Comparison of ENCODE assay signal across 13 cellular contexts in the genomic region with DNA sequence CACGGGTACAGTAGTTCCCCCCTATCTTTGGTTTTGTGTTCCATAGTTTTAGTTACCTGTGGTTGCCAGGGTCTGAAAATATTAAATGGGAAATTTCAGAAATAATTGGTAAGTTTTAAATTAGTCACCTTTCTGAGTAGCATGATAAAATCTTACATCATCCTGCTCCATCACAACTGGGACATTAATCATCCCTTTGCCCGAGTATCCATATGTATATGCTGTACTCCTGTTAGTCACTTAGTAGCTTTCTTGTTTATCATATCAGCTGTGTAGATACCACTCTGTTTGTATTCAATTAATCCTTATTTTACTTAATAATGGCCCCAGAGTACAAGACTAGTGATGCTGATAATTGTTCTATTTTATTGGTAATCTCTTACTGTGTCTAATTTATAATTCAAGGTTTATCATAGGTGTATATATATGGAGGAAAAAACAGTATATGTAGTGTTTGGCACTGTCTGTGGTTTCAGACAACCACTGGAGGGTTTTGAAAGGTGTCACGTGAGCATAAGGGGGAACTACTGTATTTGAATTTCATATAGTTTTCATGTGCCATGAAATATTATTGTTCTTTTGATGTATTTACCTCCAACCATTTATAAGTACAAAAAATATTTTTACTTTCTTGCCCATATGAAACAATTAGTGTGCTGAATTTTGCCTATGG. TPM values are rescaled to one million over a fixed set of nuclear protein-coding genes. Genes with fewer than 3 reads are reported as not detected.
DNase-seq lines count a peak whose midpoint lies in the region; ATAC-seq and TF ChIP-seq lines count a peak whose summit lies in the region.
"Had no signal": no experiment of that assay in that cellular context is flagged by ENCODE, and none has a peak within 500 bp of the region (broad histone marks: within the 10 kb centered on the region; RNA-seq: fewer than 3 reads in every experiment).

No MANE protein-coding gene starts in this region.

- H3K27ac ChIP-seq in brain microvascular endothelial cell, result peak overlapping the region; percentile 51
- H3K27ac ChIP-seq: 22Rv1, gastroesophageal sphincter, spleen, WERI-Rb-1 had no signal

- peaks cover 28 to 36% of the 10 kb centered on the region in 2 donors for H3K4me1 Mint-ChIP-seq in natural killer cell

- TF ChIP-seq CTCF in brain microvascular endothelial cell (IDR thresholded peaks at IDR 0.05; ENCODE audit: low read depth, low read length, missing control alignments), result no peak
- TF ChIP-seq CTCF in natural killer cell (IDR thresholded peaks at IDR 0.05), result no peak

- H3K36me3 Mint-ChIP-seq in natural killer cell, result no peaks in the 10 kb centered on the region

- no peak overlapping the region for H3K4me3 Mint-ChIP-seq in natural killer cell
- H3K4me3 Mint-ChIP-seq: stimulated activated memory B cell treated with anti-CD40 and anti-IgM and Interleukin-4, amounts not matched to agents 10 μg/mL and 1 μg/mL and 100 μg/mL, for 72 hours had no signal

- intact Hi-C loops in natural killer cell (cut with micrococcal nuclease), result no loop called here

- in situ Hi-C loops in brain microvascular endothelial cell (cut with HindIII; ENCODE audit: low pct_ligation_motif_present, low sequenced_read_pairs), result no loop called here

- no peaks in the 10 kb centered on the region for H3K27me3 Mint-ChIP-seq in natural killer cell (ENCODE audit: low read depth in 2 of 2)
- H3K27me3 Mint-ChIP-seq: stimulated activated memory B cell treated with anti-CD40 and anti-IgM and Interleukin-4, amounts not matched to agents 10 μg/mL and 1 μg/mL and 100 μg/mL, for 72 hours had no signal

- peak; percentile 97 to 98 for ATAC-seq in activated CD4-positive, CD25-positive, alpha-beta regulatory T cell treated with anti-CD3 and anti-CD28 coated beads, Interleukin-2, amount 50 U/mL, for 24 hours
- ATAC-seq in natural killer cell (peak in 1 of 3 donors; percentile 60), HG02763 (IDR thresholded peaks at IDR 0.05; ENCODE audit: unreplicated experiment) (no peak), GM18873 (IDR thresholded peaks at IDR 0.05; ENCODE audit: low FRiP score, unreplicated experiment) (no peak)
- ATAC-seq: gastroesophageal sphincter; stimulated activated memory B cell treated with anti-CD40 and anti-IgM and Interleukin-4, amounts not matched to agents 10 μg/mL and 1 μg/mL and 100 μg/mL, for 72 hours had no signal

- H3K9me3 Mint-ChIP-seq in natural killer cell, result no peaks in the 10 kb centered on the region

- H3K36me3 ChIP-seq in brain microvascular endothelial cell (replicated peaks), result peaks cover 2% of the 10 kb centered on the region

- H3K27me3 ChIP-seq in brain microvascular endothelial cell (replicated peaks), result no peaks in the 10 kb centered on the region
- H3K27me3 ChIP-seq: gastroesophageal sphincter, spleen had no signal

- peak overlapping the region; percentile 15 to 54 for H3K27ac Mint-ChIP-seq in natural killer cell
- H3K27ac Mint-ChIP-seq: stimulated activated memory B cell treated with anti-CD40 and anti-IgM and Interleukin-4, amounts not matched to agents 10 μg/mL and 1 μg/mL and 100 μg/mL, for 72 hours had no signal

- no peak for DNase-seq in activated CD4-positive, CD25-positive, alpha-beta regulatory T cell treated with anti-CD3 and anti-CD28 coated beads, Interleukin-2, amount 50 U/mL, for 72 hours
- DNase-seq in NCI-H226, result peak; percentile 52
- DNase-seq in brain microvascular endothelial cell, result peak; percentile 65
- DNase-seq in natural killer cell, result no peak
- no peak for DNase-seq in SIG-M5 (lab: John Stamatoyannopoulos, UW)
- DNase-seq: spleen, WERI-Rb-1 had no signal

- H3K4me3 ChIP-seq in brain microvascular endothelial cell (ENCODE audit: low read depth, low read length), result no peak overlapping the region
- H3K4me3 ChIP-seq: gastroesophageal sphincter, spleen had no signal

RNA-seq across cellular contexts. Expression of gene CTDSPL2, which starts 41.4 kb away (rescaled TPM):
- 100 to 1,000 TPM in 1 of 3 donors, 10 to 100 TPM in 2; 89.5 to 108 (median 96.5) TPM for total RNA-seq in natural killer cell

Comparison
In these comparisons a context has a peak if more than half of its experiments do, and no peak if none do; other contexts are left out.
1. ATAC-seq: peak in activated CD4-positive, CD25-positive, alpha-beta regulatory T cell treated with anti-CD3 and anti-CD28 coated beads, Interleukin-2, amount 50 U/mL, for 24 hours (2 of 2); none in HG02763 (single experiment) and GM18873 (single experiment).
2. DNase-seq: peak in NCI-H226 (single experiment) and brain microvascular endothelial cell (single experiment); none in activated CD4-positive, CD25-positive, alpha-beta regulatory T cell treated with anti-CD3 and anti-CD28 coated beads, Interleukin-2, amount 50 U/mL, for 72 hours (single experiment), natural killer cell (single experiment) and SIG-M5 (single experiment).